Comparison of ENCODE assay signal across 7 cellular contexts in genomic region chr11:73334244-73335203, GRCh38. TPM values are rescaled to one million over a fixed set of nuclear protein-coding genes. Genes with fewer than 3 reads are reported as not detected.
DNase-seq lines count a peak whose midpoint lies in the region; ATAC-seq, FAIRE-seq and TF ChIP-seq lines count a peak whose summit lies in the region.

No MANE protein-coding gene starts in this region.

- H2AFZ ChIP-seq in KMS-11 (ENCODE audit: low read depth) = peak overlapping the region; percentile 35; the same call in 1 of the 2 replicates

- no peak for TF ChIP-seq POLR2A in lower leg skin (IDR thresholded peaks at IDR 0.05)

- intact Hi-C loops in lower leg skin (cut with DNase I; ENCODE audit: low total_unique reads) = no loop called here

- H3K27ac ChIP-seq in KMS-11 = no peak overlapping the region

- DNase-seq in bronchial epithelial cell (ENCODE audit: low read depth) (peak; percentile 67), lower leg skin (ENCODE audit: low spot score in 2 of 2) (peak; percentile 56 to 94), ureter (ENCODE audit: low spot score) (peak; percentile 79), pons (ENCODE audit: low spot score) (no peak)

- no peak overlapping the region for H3K9ac ChIP-seq in KMS-11

- H3K36me3 ChIP-seq in KMS-11 (ENCODE audit: insufficient read depth) = no peaks in the 10 kb centered on the region
- H3K36me3 ChIP-seq in bronchial epithelial cell (ENCODE audit: control insufficient read depth, insufficient read depth, low read length) = no peaks in the 10 kb centered on the region

- WGBS in lower leg skin, 2 donors = 40 to 47% methylated on average over 7 of the region's 7 CpGs

- H3K27me3 ChIP-seq in KMS-11 (ENCODE audit: insufficient read depth, low read depth) (no peaks in the 10 kb centered on the region), bronchial epithelial cell (ENCODE audit: control insufficient read depth, insufficient read depth, low read length) (no peaks in the 10 kb centered on the region)

- no peaks in the 10 kb centered on the region for H4K20me1 ChIP-seq in KMS-11 (ENCODE audit: insufficient read depth)

- H3K4me2 ChIP-seq in KMS-11 = no peak overlapping the region

- FAIRE-seq in bronchial epithelial cell (lab: Jason Lieb, UNC) = no peak

- ATAC-seq in HG02588 (IDR thresholded peaks at IDR 0.05; ENCODE audit: unreplicated experiment) = no peak
- no peak for ATAC-seq in GM18517 (IDR thresholded peaks at IDR 0.05; ENCODE audit: unreplicated experiment)

- no peaks in the 10 kb centered on the region for H3K79me2 ChIP-seq in KMS-11 (ENCODE audit: insufficient read depth, low read depth)

- no peak overlapping the region for H3K4me3 ChIP-seq in KMS-11 (IDR thresholded peaks at IDR 0.05; ENCODE audit: insufficient read depth, low read depth, low read length)
- H3K4me3 ChIP-seq in bronchial epithelial cell (ENCODE audit: low read depth, low read length) = no peak overlapping the region
- H3K4me3 ChIP-seq in lower leg skin (ENCODE audit: low read depth, poor library complexity, severe bottlenecking) = no peak overlapping the region

- peaks cover 3% of the 10 kb centered on the region for H3K4me1 ChIP-seq in KMS-11 (ENCODE audit: low read depth, poor library complexity, severe bottlenecking)

- TF ChIP-seq CTCF in KMS-11 (conservative IDR thresholded peaks at IDR 0.05; ENCODE audit: low read depth, low read length) (no peak), bronchial epithelial cell (IDR thresholded peaks at IDR 0.05; ENCODE audit: insufficient read depth, low read length, severe bottlenecking) (no peak), lower leg skin (IDR thresholded peaks at IDR 0.05) (no peak)

RNA-seq across cellular contexts. Expression of gene ARHGEF17, which starts 26.4 kb away (rescaled TPM):
- total RNA-seq in bronchial epithelial cell (4.5 and 5.1 TPM in 2 replicates), lower leg skin (10 to 100 TPM; 10.2 to 18.8 (median 14.7) TPM), ureter (71.5 TPM)

RNA-seq across cellular contexts. Expression of gene RELT, which starts 41.7 kb away (rescaled TPM):
- 2.9 and 3.4 TPM in 2 replicates for total RNA-seq in bronchial epithelial cell
- 1 to 10 TPM; 2.1 to 4.8 (median 4.4) TPM for total RNA-seq in lower leg skin
- total RNA-seq in ureter = 3.6 TPM
